ENCODE assay signal across 26 cellular contexts in the genomic region with DNA sequence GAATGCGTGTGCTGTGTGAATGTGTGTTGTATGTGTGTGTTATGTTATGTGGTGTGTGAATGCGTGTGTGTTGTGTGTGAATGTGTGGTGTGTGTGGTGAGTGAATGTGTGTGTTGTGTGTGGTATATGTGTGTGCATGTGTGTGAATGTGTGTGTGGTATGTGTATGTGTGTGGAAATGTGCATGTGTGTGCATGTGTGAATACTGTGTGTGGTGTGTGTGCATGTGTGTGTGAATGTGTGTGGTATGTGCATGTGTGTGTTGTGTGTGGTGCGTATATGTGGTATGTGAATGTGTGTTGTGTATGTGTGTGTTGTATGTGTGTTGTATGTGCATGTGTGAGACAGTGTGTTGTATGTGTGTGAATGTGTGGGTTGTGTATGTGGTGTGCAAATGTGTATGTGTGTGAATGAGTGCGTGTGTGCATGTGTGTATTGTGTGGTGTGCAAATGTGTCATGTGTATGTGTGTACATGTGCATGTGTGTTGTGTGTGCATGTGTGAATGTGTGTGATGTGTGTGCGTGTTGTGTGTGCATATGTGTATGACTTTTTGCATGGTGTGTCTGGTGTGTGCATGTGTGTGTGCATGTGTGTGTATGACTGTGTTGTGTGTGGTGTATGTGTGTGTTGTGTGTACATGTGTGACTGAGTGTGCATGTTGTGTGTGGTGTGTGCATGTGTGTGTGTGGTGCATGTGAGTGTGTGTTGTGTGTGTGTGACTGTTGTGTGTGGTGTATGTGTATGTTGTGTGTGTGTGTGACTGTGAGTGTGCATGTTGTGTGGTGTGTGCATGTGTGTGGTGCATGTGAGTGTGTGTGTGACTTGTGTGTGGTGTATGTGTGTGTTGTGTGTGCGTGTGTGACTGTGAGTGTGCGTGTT.
DNase-seq lines count a peak whose midpoint lies in the region; ATAC-seq, FAIRE-seq and TF ChIP-seq lines count a peak whose summit lies in the region.
"Had no signal": no experiment of that assay in that cellular context is flagged by ENCODE, and none has a peak within 500 bp of the region (broad histone marks: within the 10 kb centered on the region; RNA-seq: fewer than 3 reads in every experiment).

No MANE protein-coding gene starts in this region.

- FAIRE-seq in HepG2 (lab: Jason Lieb, UNC) (peak; percentile 90), H1 (lab: Jason Lieb, UNC) (peak; percentile 57)

- ATAC-seq in HepG2 (no peak), right lobe of liver (no peak), WTC11 (no peak)
- peak; percentile 14 for ATAC-seq in naive thymus-derived CD4-positive, alpha-beta T cell
- ATAC-seq: CD8-positive, alpha-beta T cell; GM23338 had no signal

- H4K8ac ChIP-seq in H1 (ENCODE audit: extremely low read depth, insufficient read depth, low read length), result peak overlapping the region; percentile 66; the same call in 1 of the 2 replicates

- no peak overlapping the region for H2BK120ac ChIP-seq in H1 (replicated peaks; ENCODE audit: low read depth, low read length)

- H3K9me3 Mint-ChIP-seq in naive thymus-derived CD4-positive, alpha-beta T cell, result peaks cover 0 to 3% (median 0%) of the 10 kb centered on the region in 11 donors
- H3K9me3 Mint-ChIP-seq in WTC11, result peaks cover 43% of the 10 kb centered on the region
- H3K9me3 Mint-ChIP-seq: CD8-positive, alpha-beta T cell had no signal

- TF ChIP-seq RAD21 in HepG2 (CRISPR knock-in tag; IDR thresholded peaks at IDR 0.05) (no peak), H1 (IDR thresholded peaks at IDR 0.05 in 1 of 2, conservative IDR thresholded peaks at IDR 0.05 in 1 of 2; ENCODE audit: low read depth in 2 of 2, low read length in 2 of 2) (no peak)

- H3K18ac ChIP-seq in H1 (ENCODE audit: extremely low read depth, low read length), result no peak overlapping the region

- H3K4me3 ChIP-seq in HepG2 (replicated peaks in 1 of 3; ENCODE audit: insufficient read depth in 1 of 3, low read depth in 2 of 3, low read length in 3 of 3) (no peak overlapping the region), right lobe of liver (no peak overlapping the region), H1 (ENCODE audit: extremely low read depth in 1 of 4, insufficient read depth in 2 of 4, low read depth in 3 of 4, low read length in 4 of 4) (no peak overlapping the region; a peak in 1 of 8 replicates), MM.1S (ENCODE audit: low read length) (no peak overlapping the region)
- no peak overlapping the region for H3K4me3 ChIP-seq in naive thymus-derived CD4-positive, alpha-beta T cell (ENCODE audit: low read length)
- H3K4me3 ChIP-seq: GM23338, HAP-1, MG63, SJSA1 had no signal

- TF ChIP-seq POLR2A in HepG2 (IDR thresholded peaks at IDR 0.05; ENCODE audit: insufficient read depth in 1 of 2, low read depth in 2 of 2, low read length in 2 of 2) (no peak), right lobe of liver (IDR thresholded peaks at IDR 0.05) (no peak), H1 (IDR thresholded peaks at IDR 0.05; ENCODE audit: control extremely low read depth in 1 of 2, low read depth in 2 of 2, low read length in 2 of 2) (no peak)

- no peaks in the 10 kb centered on the region for H3K79me1 ChIP-seq in H1 (ENCODE audit: low read depth, low read length)

- no peaks in the 10 kb centered on the region for H3K9me2 ChIP-seq in MM.1S (replicated peaks; ENCODE audit: insufficient read depth, low read length)

- H4K91ac ChIP-seq in H1 (replicated peaks; ENCODE audit: insufficient read length, low read length), result peak overlapping the region; percentile 42

- H3K4me1 Mint-ChIP-seq in naive thymus-derived CD4-positive, alpha-beta T cell, result no peaks in the 10 kb centered on the region
- H3K4me1 Mint-ChIP-seq in WTC11, result no peaks in the 10 kb centered on the region
- H3K4me1 Mint-ChIP-seq: B cell, GM23338 had no signal

- intact Hi-C loops in HepG2 (cut with micrococcal nuclease; ENCODE audit: unreplicated experiment) (no loop called here), right lobe of liver (cut with DNase I) (no loop called here)
- intact Hi-C loops in naive thymus-derived CD4-positive, alpha-beta T cell (cut with micrococcal nuclease), result no loop called here

- no peak overlapping the region for H2BK5ac ChIP-seq in H1 (ENCODE audit: low read depth, low read length)

- H3K4me3 Mint-ChIP-seq in naive thymus-derived CD4-positive, alpha-beta T cell, result no peak overlapping the region
- no peak overlapping the region for H3K4me3 Mint-ChIP-seq in WTC11
- H3K4me3 Mint-ChIP-seq: B cell; CD8-positive, alpha-beta T cell; GM23338 had no signal

- H4K5ac ChIP-seq in H1 (ENCODE audit: insufficient read length, low read depth, low read length), result no peak overlapping the region

- peak overlapping the region; percentile 0; the same call in 1 of the 2 replicates for H2BK12ac ChIP-seq in H1 (ENCODE audit: low read depth, low read length)

- 0 out of 2 replicates have a peak, but pooled peaks cover 5% of the 10 kb centered on the region for H3K9me3 ChIP-seq in HepG2 (ENCODE audit: low read length)
- H3K9me3 ChIP-seq in right lobe of liver, result no peaks in the 10 kb centered on the region
- H3K9me3 ChIP-seq in H1 (ENCODE audit: insufficient read depth in 2 of 2, low read depth in 1 of 2, low read length in 1 of 2), result peaks cover 2 to 11% of the 10 kb centered on the region in 2 experiments; a peak in 3 of 4 replicates
- no peaks in the 10 kb centered on the region for H3K9me3 ChIP-seq in naive thymus-derived CD4-positive, alpha-beta T cell (ENCODE audit: control insufficient read depth in 2 of 3, low read length in 3 of 3)
- H3K9me3 ChIP-seq in MM.1S (replicated peaks; ENCODE audit: insufficient read depth, low read length), result no peaks in the 10 kb centered on the region
- H3K9me3 ChIP-seq: Caco-2, HAP-1, MG63 had no signal

- H3F3A ChIP-seq in MM.1S (ENCODE audit: insufficient read depth, low read length), result no peaks in the 10 kb centered on the region

- H3K36me3 Mint-ChIP-seq in naive thymus-derived CD4-positive, alpha-beta T cell, result no peaks in the 10 kb centered on the region
- peaks cover 49% of the 10 kb centered on the region for H3K36me3 Mint-ChIP-seq in WTC11
- H3K36me3 Mint-ChIP-seq: CD8-positive, alpha-beta T cell had no signal

- H3K9ac ChIP-seq in HepG2 (ENCODE audit: insufficient read depth, low read depth, low read length), result no peak overlapping the region
- no peak overlapping the region; a peak in 1 of 7 replicates for H3K9ac ChIP-seq in H1 (replicated peaks in 1 of 4; ENCODE audit: extremely low read depth in 1 of 4, low read depth in 3 of 4, low read length in 3 of 4)
- no peak overlapping the region for H3K9ac ChIP-seq in MM.1S (ENCODE audit: low read length)

- H3K4ac ChIP-seq in H1 (replicated peaks; ENCODE audit: insufficient read length, low read depth, low read length), result peak overlapping the region; percentile 57

- no peak overlapping the region for H2AFZ ChIP-seq in HepG2 (ENCODE audit: low read length)
- no peak overlapping the region for H2AFZ ChIP-seq in H1 (ENCODE audit: low read length)
- no peak overlapping the region for H2AFZ ChIP-seq in MM.1S (ENCODE audit: low read length)
- H2AFZ ChIP-seq: GM23338 had no signal

- H3K4me2 ChIP-seq in HepG2 (ENCODE audit: low read depth, low read length) (no peak overlapping the region), H1 (ENCODE audit: insufficient read depth in 1 of 2, low read depth in 2 of 2, low read length in 2 of 2) (no peak overlapping the region; a peak in 1 of 4 replicates), MM.1S (ENCODE audit: low read depth, low read length) (no peak overlapping the region)
- H3K4me2 ChIP-seq: GM23338 had no signal

- peak overlapping the region; percentile 21 for H3K14ac ChIP-seq in H1 (ENCODE audit: insufficient read length)

- H3K27ac ChIP-seq in HepG2 (ENCODE audit: extremely low read length, insufficient read depth, low read length), result no peak overlapping the region
- no peak overlapping the region for H3K27ac ChIP-seq in right lobe of liver
- no peak overlapping the region for H3K27ac ChIP-seq in H1 (ENCODE audit: low read depth, low read length)
- H3K27ac ChIP-seq in naive thymus-derived CD4-positive, alpha-beta T cell (ENCODE audit: low read depth, low read length), result no peak overlapping the region
- no peak overlapping the region for H3K27ac ChIP-seq in MM.1S (ENCODE audit: low read length)
- H3K27ac ChIP-seq: 22Rv1, C4-2B, SJSA1 had no signal

- H2AK5ac ChIP-seq in H1 (ENCODE audit: low read depth, low read length), result peak overlapping the region; percentile 77; the same call in 1 of the 2 replicates

- peak overlapping the region; percentile 96 for H3K56ac ChIP-seq in H1 (replicated peaks; ENCODE audit: insufficient read length, low read depth, low read length)

- TF ChIP-seq EP300 in HepG2 (IDR thresholded peaks at IDR 0.05; ENCODE audit: low read depth in 2 of 2, low read length in 2 of 2) (no peak), HepG2 (CRISPR knock-in tag; IDR thresholded peaks at IDR 0.05; ENCODE audit: borderline replicate concordance) (no peak), H1 (IDR thresholded peaks at IDR 0.05; ENCODE audit: borderline replicate concordance in 1 of 2, low read depth in 2 of 2, low read length in 2 of 2) (no peak)

- H3K36me3 ChIP-seq in HepG2 (replicated peaks in 1 of 2; ENCODE audit: control insufficient read depth in 1 of 2, insufficient read depth in 2 of 2, low read length in 2 of 2), result no peaks in the 10 kb centered on the region
- H3K36me3 ChIP-seq in right lobe of liver, result no peaks in the 10 kb centered on the region
- H3K36me3 ChIP-seq in H1 (ENCODE audit: control insufficient read depth in 2 of 4, insufficient read depth in 4 of 4, low read length in 3 of 4), result no peaks in the 10 kb centered on the region; a peak in 1 of 8 replicates
- no peaks in the 10 kb centered on the region for H3K36me3 ChIP-seq in naive thymus-derived CD4-positive, alpha-beta T cell (ENCODE audit: control insufficient read depth in 2 of 3, insufficient read depth in 3 of 3, low read length in 3 of 3)
- no peaks in the 10 kb centered on the region for H3K36me3 ChIP-seq in MM.1S (replicated peaks; ENCODE audit: insufficient read depth, low read length)
- H3K36me3 ChIP-seq: HAP-1, MG63, SJSA1 had no signal

- peaks cover 0 to 3% (median 0%) of the 10 kb centered on the region in 5 donors for H3K27me3 Mint-ChIP-seq in naive thymus-derived CD4-positive, alpha-beta T cell
- peaks cover 6% of the 10 kb centered on the region for H3K27me3 Mint-ChIP-seq in WTC11 (ENCODE audit: low read depth)
- H3K27me3 Mint-ChIP-seq: B cell had no signal

- 83% methylated on average over 7 of the region's 7 CpGs for WGBS in HepG2 (ENCODE audit: low lambda C conversion rate)
- 79% methylated on average over 7 of the region's 7 CpGs for WGBS in right lobe of liver (ENCODE audit: insufficient coverage, low coverage, low lambda C conversion rate, missing lambda C conversion rate)
- WGBS in H1 (ENCODE audit: extremely low coverage in 1 of 2, insufficient coverage in 1 of 2, insufficient read length in 1 of 2, insufficient replicate concordance in 2 of 2, low coverage in 1 of 2, low lambda C conversion rate in 2 of 2, missing lambda C conversion rate in 1 of 2), 2 experiments, result 86 to 92% methylated on average over 2 to 7 of the region's 7 CpGs

- BruUV-seq in HepG2 (replicated peaks; lab: Mats Ljungman, UMichigan), result no TSS peak

- H3K27ac Mint-ChIP-seq in naive thymus-derived CD4-positive, alpha-beta T cell, result no peak overlapping the region
- H3K27ac Mint-ChIP-seq in WTC11, result no peak overlapping the region
- H3K27ac Mint-ChIP-seq: B cell; CD8-positive, alpha-beta T cell; GM23338 had no signal

- H3K27me3 ChIP-seq in HepG2 (ENCODE audit: control insufficient read depth in 1 of 2, insufficient read depth in 2 of 2, low read length in 2 of 2) (peaks cover 0 to 2% of the 10 kb centered on the region in 2 experiments; a peak in 3 of 5 replicates), right lobe of liver (no peaks in the 10 kb centered on the region), H1 (replicated peaks in 1 of 4; ENCODE audit: control insufficient read depth in 3 of 4, extremely low read depth in 1 of 4, insufficient read depth in 3 of 4, low read length in 3 of 4) (no peaks in the 10 kb centered on the region), MM.1S (replicated peaks; ENCODE audit: insufficient read depth, low read length) (no peaks in the 10 kb centered on the region)
- H3K27me3 ChIP-seq in naive thymus-derived CD4-positive, alpha-beta T cell (ENCODE audit: control insufficient read depth in 2 of 2, insufficient read depth in 2 of 2, low read length in 2 of 2), result no peaks in the 10 kb centered on the region
- H3K27me3 ChIP-seq: MG63, SJSA1 had no signal

- TF ChIP-seq CTCF in HepG2 (CRISPR knock-in tag; IDR thresholded peaks at IDR 0.05) (no peak), right lobe of liver (IDR thresholded peaks at IDR 0.05) (no peak), H1 (IDR thresholded peaks at IDR 0.05; ENCODE audit: control extremely low read depth in 1 of 3, insufficient read depth in 1 of 3, low read depth in 1 of 3, low read length in 3 of 3) (no peak), MM.1S (IDR thresholded peaks at IDR 0.05; ENCODE audit: low read length) (no peak), WTC11 (IDR thresholded peaks at IDR 0.05) (no peak)

- DNase-seq in HepG2 (ENCODE audit: low spot score) (no peak), right lobe of liver (no peak), H1 (ENCODE audit: low read depth in 1 of 2, low spot score in 2 of 2) (peak in 1 of 2 experiments; percentile 6), MM.1S (no peak), WTC11 (ENCODE audit: low spot score) (no peak)
- no peak for DNase-seq in naive thymus-derived CD4-positive, alpha-beta T cell
- DNase-seq in stimulated activated CD4-positive, alpha-beta T cell treated with anti-CD3 and anti-CD28 coated beads, Interleukin-4, amount 100 ng/mL, for 24 hours, result no peak
- DNase-seq in stimulated activated CD8-positive, alpha-beta memory T cell treated with anti-CD3 and anti-CD28 coated beads, Interleukin-4, amount 100 ng/mL, for 48 hours, result no peak
- DNase-seq: Caco-2; CD8-positive, alpha-beta T cell; DMS 273 treated with DMSO at 0.1 percent for 48 hours; DMS79; EL; GDM1; KG1; MG63; NCI-H2029; NCI-H526 treated with DMSO at 0.1 percent for 48 hours; Right ventricle myocardium superior; RPMI8226 had no signal

- no peaks in the 10 kb centered on the region for H4K20me1 ChIP-seq in HepG2 (ENCODE audit: insufficient read depth, low read length)
- peaks cover 3 to 10% of the 10 kb centered on the region in 2 experiments for H4K20me1 ChIP-seq in H1 (replicated peaks in 1 of 2; ENCODE audit: control insufficient read depth in 1 of 2, insufficient read depth in 2 of 2, low read length in 2 of 2)
- no peaks in the 10 kb centered on the region for H4K20me1 ChIP-seq in MM.1S (ENCODE audit: insufficient read depth, low read length)

- no peak overlapping the region for H2BK20ac ChIP-seq in H1 (ENCODE audit: low read length)

- peaks cover 11% of the 10 kb centered on the region; the same call in 1 of the 2 replicates for H3K23me2 ChIP-seq in H1 (ENCODE audit: low read depth, low read length)

- in situ Hi-C loops in HepG2 (cut with HindIII; ENCODE audit: extremely low pct_ligation_motif_present, low pct_unique_long_range_greater_than_20kb), result no loop called here

- POLR2A ChIA-PET in HepG2 (lab: Yijun Ruan, JAX), result no interaction called here
- POLR2A ChIA-PET in H1 (lab: Charles Lee; ENCODE audit: partially characterized antibody), result no interaction called here
- POLR2A ChIA-PET in naive thymus-derived CD4-positive, alpha-beta T cell (lab: Charles Lee), result no interaction called here
- POLR2A ChIA-PET in WTC11 (lab: Charles Lee), result no interaction called here

- H3K4me1 ChIP-seq in HepG2 (ENCODE audit: insufficient read depth, low read length), result no peaks in the 10 kb centered on the region
- H3K4me1 ChIP-seq in right lobe of liver, result no peaks in the 10 kb centered on the region
- H3K4me1 ChIP-seq in H1 (replicated peaks in 1 of 4; ENCODE audit: control insufficient read depth in 3 of 4, insufficient read depth in 4 of 4, low read length in 3 of 4), result no peaks in the 10 kb centered on the region
- no peaks in the 10 kb centered on the region for H3K4me1 ChIP-seq in naive thymus-derived CD4-positive, alpha-beta T cell (ENCODE audit: control insufficient read depth in 2 of 2, insufficient read depth in 2 of 2, low read length in 2 of 2)
- H3K4me1 ChIP-seq in MM.1S (ENCODE audit: low read length), result no peaks in the 10 kb centered on the region
- H3K4me1 ChIP-seq: Caco-2, HAP-1, SJSA1 had no signal

- peak overlapping the region; percentile 23 for H3K23ac ChIP-seq in H1 (ENCODE audit: insufficient read length)

- H2BK15ac ChIP-seq in H1 (ENCODE audit: low read length), result no peak overlapping the region

- no peaks in the 10 kb centered on the region for H3K79me2 ChIP-seq in HepG2 (ENCODE audit: insufficient read depth, low read length)
- no peaks in the 10 kb centered on the region for H3K79me2 ChIP-seq in H1 (ENCODE audit: control insufficient read depth in 1 of 2, insufficient read depth in 2 of 2, low read length in 2 of 2)
- H3K79me2 ChIP-seq in MM.1S (ENCODE audit: low read length), result no peaks in the 10 kb centered on the region

- CTCF ChIA-PET in HepG2 (lab: Yijun Ruan, JAX; ENCODE audit: low intra/inter-chr PET ratio, low total read pairs), result no interaction called here
- CTCF ChIA-PET in H1 (lab: Charles Lee; ENCODE audit: partially characterized antibody), result no interaction called here
- CTCF ChIA-PET in naive thymus-derived CD4-positive, alpha-beta T cell (lab: Charles Lee), result no interaction called here
- CTCF ChIA-PET in WTC11 (lab: Charles Lee), result no interaction called here
